1 cellular context compared by ENCODE assay signal in the genomic region with DNA sequence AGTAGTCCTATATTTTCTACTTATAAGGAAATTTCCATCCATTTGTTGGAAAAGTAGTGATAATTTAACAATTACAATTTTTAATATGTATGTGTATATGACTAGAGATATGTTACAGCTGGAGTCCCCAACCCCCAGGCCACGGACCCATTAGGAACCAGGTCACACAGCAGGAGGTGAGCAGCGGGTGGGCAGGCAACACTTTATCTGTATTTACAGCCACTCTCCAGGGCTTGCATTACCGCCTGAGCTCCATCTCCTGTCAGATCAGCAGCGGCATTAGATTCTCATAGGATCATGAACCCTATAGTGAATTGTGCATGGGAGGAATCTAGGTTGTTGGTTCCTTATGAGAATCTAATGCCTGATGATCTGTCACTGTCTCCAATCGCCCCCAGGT.
TF ChIP-seq lines count a peak whose summit lies in the region.

No MANE protein-coding gene starts in this region.

TF ChIP-seq in HEK293, 187 proteins besides CTCF, POLR2A, EP300 and RAD21 (continued from another document):
- no peak for TF ChIP-seq ZSCAN4 (tag by site-specific recombination; IDR thresholded peaks at IDR 0.05)
TF ChIP-seq in HEK293: peak in this region for 2.
